In genomic region chr10:103800789-103801540, GRCh38 we compare ENCODE assay signal across 8 cellular contexts. TPM values are rescaled to one million over a fixed set of nuclear protein-coding genes. Genes with fewer than 3 reads are reported as not detected.
DNase-seq lines count a peak whose midpoint lies in the region; ATAC-seq, FAIRE-seq and TF ChIP-seq lines count a peak whose summit lies in the region.

No MANE protein-coding gene starts in this region.

- H3K79me2 ChIP-seq in GM12878 (ENCODE audit: control insufficient read depth, insufficient read depth, low read length), result no peaks in the 10 kb centered on the region

- 20% methylated on average over 10 of the region's 10 CpGs for WGBS in GM12878 (ENCODE audit: insufficient coverage, insufficient replicate concordance, low lambda C conversion rate, missing lambda C conversion rate)
- 60 to 82% methylated on average over 9 to 10 of the region's 10 CpGs for WGBS in body of pancreas, 2 donors

- no peak overlapping the region for H3K27ac ChIP-seq in GM12878 (ENCODE audit: control insufficient read depth, insufficient read depth)
- H3K27ac ChIP-seq in body of pancreas, result no peak overlapping the region

- in situ Hi-C loops in GM12878 (cut with MboI), result no loop called here

- no TSS peak for BruUV-seq in GM12878 (replicated peaks; lab: Mats Ljungman, UMichigan)

- no peak for FAIRE-seq in GM12878 (lab: Jason Lieb, UNC)

- TF ChIP-seq EP300 in GM12878 (IDR thresholded peaks at IDR 0.05; ENCODE audit: borderline replicate concordance in 1 of 2, control insufficient read depth in 1 of 2, low read depth in 2 of 2, low read length in 2 of 2), result no peak

- H3K36me3 ChIP-seq in GM12878 (ENCODE audit: control insufficient read depth in 2 of 2, insufficient read depth in 2 of 2, low read length in 1 of 2) (no peaks in the 10 kb centered on the region), body of pancreas (replicated peaks in 1 of 2; ENCODE audit: insufficient read depth in 1 of 2, low read depth in 2 of 2) (no peaks in the 10 kb centered on the region)

- H3K4me2 ChIP-seq in GM12878 (ENCODE audit: control insufficient read depth, insufficient read depth), result no peak overlapping the region

- RAD21 ChIA-PET in GM12878 (lab: Charles Lee; ENCODE audit: unreplicated experiment), result interaction anchor here (1.3 kb wide), 1 partner anchor 13 kb away, joined by 4 read pairs; no protein-coding TSS in a partner anchor

- H3K9ac ChIP-seq in GM12878 (ENCODE audit: control insufficient read depth, insufficient read depth, low read length), result no peak overlapping the region

- peak overlapping the region; percentile 24 for H2AFZ ChIP-seq in GM12878 (ENCODE audit: control insufficient read depth, low read depth, low read length)

- TF ChIP-seq POLR2A in GM12878 (IDR thresholded peaks at IDR 0.05; ENCODE audit: low read depth, low read length) (no peak), body of pancreas (IDR thresholded peaks at IDR 0.05) (no peak)

- H3K9me3 ChIP-seq in GM12878 (replicated peaks; ENCODE audit: control insufficient read depth, insufficient read depth, low read length), result no peaks in the 10 kb centered on the region
- no peaks in the 10 kb centered on the region for H3K9me3 ChIP-seq in body of pancreas

- TF ChIP-seq CTCF in GM10266 (IDR thresholded peaks at IDR 0.05; ENCODE audit: control insufficient read depth, insufficient read depth, low read depth, missing control alignments) (no peak), GM12878 (IDR thresholded peaks at IDR 0.05 in 2 of 3, conservative IDR thresholded peaks at IDR 0.05 in 1 of 3; ENCODE audit: control insufficient read depth in 2 of 3, extremely low read depth in 1 of 3, insufficient read depth in 1 of 3, low read depth in 3 of 3, low read length in 3 of 3) (no peak), body of pancreas (IDR thresholded peaks at IDR 0.05) (no peak)

- TF ChIP-seq RAD21 in GM12878 (IDR thresholded peaks at IDR 0.05; ENCODE audit: insufficient read depth, low read depth, low read length), result no peak

- ATAC-seq in HG02588 (IDR thresholded peaks at IDR 0.05; ENCODE audit: unreplicated experiment) (peak; percentile 90), GM12878 (peak; percentile 84), body of pancreas (no peak)

- POLR2A ChIA-PET in GM12878 (lab: Charles Lee), result interaction anchor here (1.0 kb wide), 1 partner anchor 13 kb away, joined by 3 read pairs; no protein-coding TSS in a partner anchor

- intact Hi-C loops in GM12878 (cut with micrococcal nuclease; ENCODE audit: unreplicated experiment) (no loop called here), body of pancreas (cut with DNase I) (no loop called here)

- CTCF ChIA-PET in GM12878 (lab: Yijun Ruan, JAX), result interaction anchor here (0.9 to 1.5 kb wide), 3 partner anchors 14 to 88 kb away, joined by 3 read pairs; no protein-coding TSS in a partner anchor

- DNase-seq in GM10266 (ENCODE audit: extremely low spot score) (peak; percentile 29), NCI-H69 (lab: John Stamatoyannopoulos, UW) (peak; percentile 80), GM12878 (ENCODE audit: low read depth, low spot score) (peak; percentile 24), NCI-H2196 (lab: John Stamatoyannopoulos, UW; ENCODE audit: unreplicated experiment) (no peak), A172 (ENCODE audit: low spot score) (no peak), body of pancreas (no peak)
- DNase-seq in stimulated activated CD8-positive, alpha-beta memory T cell treated with anti-CD3 and anti-CD28 coated beads, Interleukin-15, amount 100 ng/mL, for 4 hours (ENCODE audit: low read depth in 2 of 2), result peak; percentile 13 to 26

- H3K4me3 ChIP-seq in GM12878 (no peak overlapping the region), body of pancreas (no peak overlapping the region)

- no peaks in the 10 kb centered on the region for H4K20me1 ChIP-seq in GM12878 (ENCODE audit: control insufficient read depth, insufficient read depth)

- H3K27me3 ChIP-seq in GM12878 (replicated peaks in 1 of 2; ENCODE audit: control insufficient read depth in 2 of 2, insufficient read depth in 2 of 2, low read length in 1 of 2) (peaks cover 0 to 1% of the 10 kb centered on the region in 2 experiments; a peak in 1 of 4 replicates), body of pancreas (no peaks in the 10 kb centered on the region)

- SMC1A ChIA-PET in GM12878 (lab: Charles Lee; ENCODE audit: uncharacterized antibody, unreplicated experiment), result interaction anchor here (0.6 to 1.2 kb wide), 2 partner anchors 10 to 27 kb away, joined by 4 read pairs; no protein-coding TSS in a partner anchor

- H3K4me1 ChIP-seq in GM12878 (ENCODE audit: control insufficient read depth, insufficient read depth, low read length) (no peaks in the 10 kb centered on the region; the same call in 1 of the 2 replicates), body of pancreas (no peaks in the 10 kb centered on the region)

TF ChIP-seq in GM12878, 131 proteins besides CTCF, POLR2A, EP300 and RAD21:
- TF ChIP-seq IKZF1 (conservative IDR thresholded peaks at IDR 0.05) (peak; percentile 43; the same call in 1 of the 2 replicates), DPF2 (IDR thresholded peaks at IDR 0.05) (0 out of 2 replicates have a peak, but pooled peaks have one; percentile 39), ZBED1 (IDR thresholded peaks at IDR 0.05; ENCODE audit: borderline replicate concordance) (no peak), RUNX3 (IDR thresholded peaks at IDR 0.05; ENCODE audit: low read length) (0 out of 2 replicates have a peak, but pooled peaks have one; percentile 14), IKZF2 (IDR thresholded peaks at IDR 0.05) (peak; percentile 23 to 34; a peak in 2 of 4 replicates), ELK1 (IDR thresholded peaks at IDR 0.05; ENCODE audit: low read depth, low read length) (no peak), BACH1 (IDR thresholded peaks at IDR 0.05; ENCODE audit: borderline replicate concordance) (no peak), ATF2 (IDR thresholded peaks at IDR 0.05; ENCODE audit: low read length) (no peak), SP1 (IDR thresholded peaks at IDR 0.05; ENCODE audit: low read depth, low read length) (no peak), RELB (IDR thresholded peaks at IDR 0.05; ENCODE audit: low read depth) (0 out of 2 replicates have a peak, but pooled peaks have one; percentile 15)

RNA-seq across cellular contexts. Expression of gene SH3PXD2A, which starts 54.4 kb away (rescaled TPM):
- total RNA-seq in GM12878 (2013; cell fraction: nucleolus; rRNA removed), result 22.2 and 24.4 TPM in 2 replicates
- total RNA-seq in GM12878 (2014; rRNA removed) (2.9 and 3.6 TPM in 2 replicates), GM12878 (2014; rRNA removed; fragmentation: Illumina TruSeq; extraction: Trizol) (4.5 and 4.7 TPM in 2 replicates), GM12878 (2021) (12.0 and 14.0 TPM in 2 replicates), body of pancreas (1 to 10 TPM; 7.3 to 9.9 TPM)
- polyA plus RNA-seq in GM12878 (2011; ENCODE audit: low read depth), result 2.6 TPM
- polyA plus RNA-seq in GM12878 (2011; rRNA removed) (3.9 and 5.1 TPM in 2 replicates), GM12878 (2014; fragmentation: Illumina TruSeq; extraction: Trizol) (6.3 and 7.1 TPM in 2 replicates), GM12878 (2014; fragmentation: Nextera tagmentation; extraction: Ambion mirVana) (under 1 TPM; 0.63 to 0.75 TPM), GM12878 (2014; rRNA removed) (6.4 and 7.3 TPM in 2 replicates), GM12878 (2016; fragmentation: Nextera tagmentation; extraction: Ambion mirVana) (1 to 10 TPM; 3.7 to 4.1 TPM)
- 4.6 and 5.4 TPM in 2 replicates for polyA plus RNA-seq in GM12878 (2011; cell fraction: cytosol; rRNA removed)
- polyA plus RNA-seq in GM12878 (2011; cell fraction: nucleus; rRNA removed), result 16.9 and 21.7 TPM in 2 replicates
- polyA plus RNA-seq in GM12878 (2012), result 4.2 and 5.8 TPM in 2 replicates
- 5.4 and 10.1 TPM in 2 replicates for polyA minus RNA-seq in GM12878 (2011; rRNA and poly(A)+ RNA removed)
- 4.7 and 5.6 TPM in 2 replicates for polyA minus RNA-seq in GM12878 (2011; cell fraction: cytosol; rRNA and poly(A)+ RNA removed)
- polyA minus RNA-seq in GM12878 (2011; cell fraction: nucleus; rRNA and poly(A)+ RNA removed), result 3.3 and 5.7 TPM in 2 replicates
- 1.7 and 2.0 TPM in 2 replicates for total RNA-seq in A172 (2014; rRNA removed; shearing (Covaris generic))

Comparison
In these comparisons a context has a peak if more than half of its experiments do, and no peak if none do; other contexts are left out.
1. DNase-seq: peak in GM10266 (single experiment), NCI-H69 (single experiment), GM12878 (single experiment) and stimulated activated CD8-positive, alpha-beta memory T cell treated with anti-CD3 and anti-CD28 coated beads, Interleukin-15, amount 100 ng/mL, for 4 hours (2 of 2); none in NCI-H2196 (single experiment), A172 (single experiment) and body of pancreas (0 of 4).